Comparison of ENCODE assay signal across 20 cellular contexts in the genomic region with DNA sequence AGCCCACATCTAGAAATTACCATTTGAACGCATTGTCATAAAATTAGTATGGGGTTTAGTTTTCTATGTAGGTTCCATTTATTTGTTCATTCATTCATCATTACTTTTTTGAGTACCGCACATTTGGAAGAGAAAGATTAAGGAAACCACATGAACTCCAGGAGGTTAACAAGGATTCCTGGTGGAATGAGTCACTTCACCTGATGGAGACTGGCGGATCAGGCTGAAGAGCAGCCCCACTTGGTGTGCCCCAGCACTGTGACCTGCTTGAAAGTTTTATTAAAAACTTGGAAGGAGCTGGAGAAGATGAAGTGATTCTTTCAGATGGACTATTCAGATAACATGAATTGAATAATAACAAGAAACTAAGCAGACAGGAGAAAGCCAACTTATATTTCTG.
DNase-seq lines count a peak whose midpoint lies in the region; ATAC-seq and TF ChIP-seq lines count a peak whose summit lies in the region.
"Had no signal": no experiment of that assay in that cellular context is flagged by ENCODE, and none has a peak within 500 bp of the region (broad histone marks: within the 10 kb centered on the region; RNA-seq: fewer than 3 reads in every experiment).

No MANE protein-coding gene starts in this region.

- ATAC-seq in RWPE2 (ENCODE audit: low read depth) (peak; percentile 74), HG02678 (IDR thresholded peaks at IDR 0.05; ENCODE audit: unreplicated experiment) (no peak)
- ATAC-seq: body of pancreas; CD8-positive, alpha-beta T cell; HepG2; left colon had no signal

- no peaks in the 10 kb centered on the region for H3K27me3 ChIP-seq in RWPE2 (ENCODE audit: insufficient read depth, poor library complexity, severe bottlenecking)
- H3K27me3 ChIP-seq: body of pancreas had no signal

- peak overlapping the region; percentile 50 for H3K27ac ChIP-seq in RWPE2 (ENCODE audit: poor library complexity, severe bottlenecking)
- H3K27ac ChIP-seq: body of pancreas had no signal

- H3K4me3 ChIP-seq in HFF-Myc (replicated peaks; ENCODE audit: low read depth, low read length) = no peak overlapping the region
- H3K4me3 ChIP-seq in RWPE2 (ENCODE audit: severe bottlenecking) = no peak overlapping the region
- no peak overlapping the region for H3K4me3 ChIP-seq in fibroblast of villous mesenchyme (ENCODE audit: low read depth, low read length)
- H3K4me3 ChIP-seq in retinal pigment epithelial cell (ENCODE audit: low read length) = no peak overlapping the region
- H3K4me3 ChIP-seq: body of pancreas had no signal

- peak; percentile 31 for DNase-seq in HFF-Myc (ENCODE audit: extremely low read depth, low read depth)
- no peak for DNase-seq in RWPE2 (ENCODE audit: low spot score)
- peak; percentile 57 for DNase-seq in fibroblast of villous mesenchyme (ENCODE audit: low read depth)
- DNase-seq in retinal pigment epithelial cell (ENCODE audit: low read depth) = peak; percentile 76
- no peak for DNase-seq in activated CD8-positive, alpha-beta memory T cell treated with anti-CD3 and anti-CD28 coated beads, Interleukin-2, amount 50 U/mL, for 4 hours
- no peak for DNase-seq in DMS53 (lab: John Stamatoyannopoulos, UW)
- DNase-seq: activated CD4-positive, alpha-beta memory T cell treated with anti-CD3 and anti-CD28 coated beads for 36 hours; activated T-cell treated with anti-CD3 and anti-CD28 coated beads, Interleukin-2, amount 50 U/mL, for 24 hours; body of pancreas; CD8-positive, alpha-beta T cell; dermis blood vessel endothelial cell; DMS79 treated with DMSO at 0.1 percent for 48 hours; left colon; midbrain; MM.1S; NCI-H146; NCI-H2171 treated with DMSO at 0.1 percent for 48 hours; NCI-H774 had no signal

- no peaks in the 10 kb centered on the region for H3K36me3 ChIP-seq in RWPE2 (ENCODE audit: low read depth)

- TF ChIP-seq CTCF in HFF-Myc (IDR thresholded peaks at IDR 0.05; ENCODE audit: low read depth, low read length, missing control alignments) (no peak), RWPE2 (IDR thresholded peaks at IDR 0.05; ENCODE audit: poor library complexity, severe bottlenecking) (no peak), fibroblast of villous mesenchyme (IDR thresholded peaks at IDR 0.05; ENCODE audit: insufficient read depth, low read depth, low read length) (no peak), retinal pigment epithelial cell (conservative IDR thresholded peaks at IDR 0.05; ENCODE audit: low read depth, low read length) (no peak)

- peaks cover 31% of the 10 kb centered on the region for H3K4me1 ChIP-seq in RWPE2 (ENCODE audit: insufficient read depth, poor library complexity, severe bottlenecking)
- H3K4me1 ChIP-seq: body of pancreas had no signal

- no peaks in the 10 kb centered on the region for H3K9me3 ChIP-seq in RWPE2 (ENCODE audit: severe bottlenecking)
- H3K9me3 ChIP-seq: body of pancreas had no signal

Comparison
In these comparisons a context has a peak if more than half of its experiments do, and no peak if none do; other contexts are left out.
1. DNase-seq: peak in HFF-Myc (single experiment), fibroblast of villous mesenchyme (single experiment) and retinal pigment epithelial cell (single experiment); none in RWPE2 (single experiment), activated CD8-positive, alpha-beta memory T cell treated with anti-CD3 and anti-CD28 coated beads, Interleukin-2, amount 50 U/mL, for 4 hours (single experiment) and DMS53 (single experiment).